11 cellular contexts compared by ENCODE assay signal in the genomic region with DNA sequence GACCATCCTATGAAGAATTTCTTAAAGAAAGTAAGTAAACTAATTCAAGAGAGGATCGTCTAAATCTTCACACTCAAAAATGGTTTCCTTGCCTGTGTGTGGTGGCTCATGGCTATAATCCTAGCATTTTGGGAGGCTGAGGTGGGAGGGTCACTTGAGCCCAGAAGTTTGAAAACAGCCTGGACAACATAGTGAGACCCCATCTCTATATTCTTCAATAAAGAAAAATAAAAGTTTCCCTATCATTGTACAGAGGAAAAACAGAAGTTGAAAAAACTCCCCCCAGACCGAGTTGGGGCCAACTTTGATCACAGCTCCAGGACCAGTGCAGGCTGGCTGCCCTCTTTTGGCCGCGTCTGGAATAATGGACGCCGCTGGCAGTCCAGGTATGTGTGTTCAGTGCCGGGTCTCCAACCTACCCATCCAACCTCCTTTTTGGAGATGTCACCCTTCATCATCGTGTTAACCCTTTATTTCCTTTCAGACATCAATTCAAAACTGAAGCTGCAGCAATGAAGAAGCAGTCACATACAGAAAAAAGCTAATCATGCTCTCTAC. TPM values are rescaled to one million over a fixed set of nuclear protein-coding genes. Genes with fewer than 3 reads are reported as not detected.
DNase-seq lines count a peak whose midpoint lies in the region; ATAC-seq, FAIRE-seq and TF ChIP-seq lines count a peak whose summit lies in the region.
"Had no signal": no experiment of that assay in that cellular context is flagged by ENCODE, and none has a peak within 500 bp of the region (broad histone marks: within the 10 kb centered on the region; RNA-seq: fewer than 3 reads in every experiment).

No MANE protein-coding gene starts in this region.

- H3K9me3 ChIP-seq in BLaER1 treated with 17β-estradiol and CSF1 and Interleukin-3, amounts not matched to agents 10 nM and 100 nM (replicated peaks in 1 of 11): no peaks in the 10 kb centered on the region
- H3K9me3 ChIP-seq in HEK293 (ENCODE audit: control insufficient read depth, insufficient read depth, low read depth, low read length) (no peaks in the 10 kb centered on the region), keratinocyte (ENCODE audit: control insufficient read depth, low read depth, low read length) (no peaks in the 10 kb centered on the region), kidney (ENCODE audit: control insufficient read depth in 1 of 2, low read length in 2 of 2) (no peaks in the 10 kb centered on the region)
- H3K9me3 ChIP-seq: upper lobe of left lung had no signal

- dilution Hi-C loops in keratinocyte (cut with MboI; ENCODE audit: extremely low pct_ligation_motif_present, low sequenced_read_pairs): no loop called here

- no peaks in the 10 kb centered on the region for H3K9me1 ChIP-seq in keratinocyte (ENCODE audit: control insufficient read depth, extremely low read depth, insufficient read depth, low read length)

- POLR2A ChIA-PET in HEK293 (lab: Yijun Ruan, JAX): interaction anchor here (0.7 to 2.9 kb wide), 5 partner anchors 11 to 358 kb away, joined by 3 to 15 read pairs (median 5); partner anchors contain the start of gene CENATAC
- POLR2A ChIA-PET in activated CD8-positive, alpha-beta T cell treated with anti-CD3 and anti-CD28 coated beads for 36 hours (lab: Charles Lee): interaction anchor here (0.8 to 8.6 kb wide), 13 partner anchors 9 to 102 kb away, joined by 3 to 106 read pairs (median 5); partner anchors contain the start of genes C2CD2L, CENATAC, HYOU1 and SLC37A4

- H3K27me3 Mint-ChIP-seq in activated CD8-positive, alpha-beta T cell treated with anti-CD3 and anti-CD28 coated beads for 36 hours: no peaks in the 10 kb centered on the region

- ATAC-seq in activated CD8-positive, alpha-beta T cell treated with anti-CD3 and anti-CD28 coated beads for 36 hours: no peak
- no peak for ATAC-seq in HG02970 (IDR thresholded peaks at IDR 0.05; ENCODE audit: low FRiP score, unreplicated experiment)

- H3K27ac Mint-ChIP-seq in activated CD8-positive, alpha-beta T cell treated with anti-CD3 and anti-CD28 coated beads for 36 hours: peak overlapping the region; percentile 99

- H3K4me1 ChIP-seq in BLaER1 treated with 17β-estradiol and CSF1 and Interleukin-3, amounts not matched to agents 10 nM and 100 nM: peaks cover 22 to 31% (median 25%) of the 10 kb centered on the region in 10 experiments
- H3K4me1 ChIP-seq in HEK293 (ENCODE audit: control insufficient read depth, insufficient read depth, low read length) (no peaks in the 10 kb centered on the region), keratinocyte (ENCODE audit: control insufficient read depth, extremely low read depth, insufficient read depth, low read length) (peaks cover 17% of the 10 kb centered on the region), kidney (ENCODE audit: control insufficient read depth in 1 of 2, insufficient read depth in 1 of 2, low read depth in 1 of 2, low read length in 2 of 2) (peaks cover 6 to 13% of the 10 kb centered on the region in 2 donors)

- H3K9me3 Mint-ChIP-seq in activated CD8-positive, alpha-beta T cell treated with anti-CD3 and anti-CD28 coated beads for 36 hours: peaks cover 1% of the 10 kb centered on the region

- intact Hi-C loops in activated CD8-positive, alpha-beta T cell treated with anti-CD3 and anti-CD28 coated beads for 36 hours (cut with micrococcal nuclease): no loop called here
- intact Hi-C loops in dorsolateral prefrontal cortex (cut with DNase I): loop anchor here in 1 of 2 donors (5.0 kb wide), 2 partner anchors 42 to 82 kb away; partner anchors contain the start of gene HYOU1
- intact Hi-C loops in kidney (cut with DNase I): no loop called here

- peaks cover 44% of the 10 kb centered on the region for H3K79me2 ChIP-seq in keratinocyte (ENCODE audit: control insufficient read depth, insufficient read depth, low read length)

- H2AFZ ChIP-seq in keratinocyte (ENCODE audit: control insufficient read depth, low read length): no peak overlapping the region

- peaks cover 58 to 78% (median 69%) of the 10 kb centered on the region in 11 experiments for H3K36me3 ChIP-seq in BLaER1 treated with 17β-estradiol and CSF1 and Interleukin-3, amounts not matched to agents 10 nM and 100 nM
- H3K36me3 ChIP-seq in HEK293 (ENCODE audit: control insufficient read depth in 2 of 2, insufficient read depth in 1 of 2, low read length in 2 of 2) (peaks cover 12 to 71% of the 10 kb centered on the region in 2 experiments; a peak in 2 of 3 replicates), keratinocyte (ENCODE audit: control insufficient read depth in 2 of 2, extremely low read depth in 1 of 2, insufficient read depth in 2 of 2, low read length in 2 of 2) (peaks cover 21 to 43% of the 10 kb centered on the region in 2 experiments), kidney (ENCODE audit: control insufficient read depth in 1 of 2, insufficient read depth in 2 of 2, low read length in 2 of 2) (peaks cover 23 to 28% of the 10 kb centered on the region in 2 donors)

- TF ChIP-seq CTCF in HEK293 (tag by site-specific recombination; IDR thresholded peaks at IDR 0.05) (no peak), keratinocyte (optimal IDR thresholded peaks at IDR 0.05 in 1 of 3, IDR thresholded peaks at IDR 0.05 in 1 of 3, conservative IDR thresholded peaks at IDR 0.05 in 1 of 3; ENCODE audit: extremely low read depth in 1 of 3, insufficient read depth in 2 of 3, low read length in 3 of 3) (peak in 2 of 3 experiments; percentile 8 to 51), dorsolateral prefrontal cortex (IDR thresholded peaks at IDR 0.05 in 54 of 56, conservative IDR thresholded peaks at IDR 0.05 in 2 of 56; ENCODE audit: low read depth in 1 of 56, partially characterized antibody in 56 of 56) (no peak), kidney (IDR thresholded peaks at IDR 0.05; ENCODE audit: borderline replicate concordance, extremely low read depth, insufficient read depth) (no peak)
- no peak for TF ChIP-seq CTCF in activated CD8-positive, alpha-beta T cell treated with anti-CD3 and anti-CD28 coated beads for 36 hours (IDR thresholded peaks at IDR 0.05)

- H3K4me2 ChIP-seq in BLaER1 treated with 17β-estradiol and CSF1 and Interleukin-3, amounts not matched to agents 10 nM and 100 nM: peak overlapping the region in 6 of 11 experiments; percentile 22 to 97 (median 88); a peak in 8 of 22 replicates
- no peak overlapping the region for H3K4me2 ChIP-seq in keratinocyte (ENCODE audit: control insufficient read depth, extremely low read depth, insufficient read depth, low read depth, low read length)

- peak overlapping the region; percentile 10 for H3K4me3 Mint-ChIP-seq in activated CD8-positive, alpha-beta T cell treated with anti-CD3 and anti-CD28 coated beads for 36 hours

- peaks cover 27 to 78% (median 61%) of the 10 kb centered on the region in 11 experiments; a peak in 20 of 22 replicates for H4K20me1 ChIP-seq in BLaER1 treated with 17β-estradiol and CSF1 and Interleukin-3, amounts not matched to agents 10 nM and 100 nM
- H4K20me1 ChIP-seq in keratinocyte (ENCODE audit: control insufficient read depth, extremely low read depth, insufficient read depth, low read length): peaks cover 2% of the 10 kb centered on the region

- H3K27me3 ChIP-seq in BLaER1 treated with 17β-estradiol and CSF1 and Interleukin-3, amounts not matched to agents 10 nM and 100 nM: no peaks in the 10 kb centered on the region
- no peaks in the 10 kb centered on the region for H3K27me3 ChIP-seq in keratinocyte (ENCODE audit: control insufficient read depth, extremely low read depth, insufficient read depth, low read length)
- H3K27me3 ChIP-seq in dorsolateral prefrontal cortex: no peaks in the 10 kb centered on the region
- H3K27me3 ChIP-seq: upper lobe of left lung had no signal

- H3K36me3 Mint-ChIP-seq in activated CD8-positive, alpha-beta T cell treated with anti-CD3 and anti-CD28 coated beads for 36 hours (ENCODE audit: low read depth): peaks cover 65% of the 10 kb centered on the region

- H3K27ac ChIP-seq in BLaER1 treated with 17β-estradiol and CSF1 and Interleukin-3, amounts not matched to agents 10 nM and 100 nM: no peak overlapping the region
- H3K27ac ChIP-seq in HEK293 (ENCODE audit: extremely low read depth, low read depth, low read length): no peak overlapping the region
- no peak overlapping the region for H3K27ac ChIP-seq in keratinocyte (ENCODE audit: control insufficient read depth, insufficient read depth, low read length)
- H3K27ac ChIP-seq in dorsolateral prefrontal cortex: no peak overlapping the region
- H3K27ac ChIP-seq in kidney (ENCODE audit: low read depth in 2 of 2, low read length in 2 of 2): no peak overlapping the region
- H3K27ac ChIP-seq: upper lobe of left lung had no signal

- H3K4me1 Mint-ChIP-seq in activated CD8-positive, alpha-beta T cell treated with anti-CD3 and anti-CD28 coated beads for 36 hours (ENCODE audit: low read depth): peaks cover 37% of the 10 kb centered on the region

- no peak overlapping the region for H3K9ac ChIP-seq in BLaER1 treated with 17β-estradiol and CSF1 and Interleukin-3, amounts not matched to agents 10 nM and 100 nM
- no peak overlapping the region for H3K9ac ChIP-seq in keratinocyte (ENCODE audit: control insufficient read depth, extremely low read depth, insufficient read depth, low read length)
- no peak overlapping the region for H3K9ac ChIP-seq in kidney (ENCODE audit: low read length in 2 of 2)

- FAIRE-seq in keratinocyte (lab: Jason Lieb, UNC): no peak
- no peak for FAIRE-seq in kidney (lab: Jason Lieb, UNC)

- no peak for DNase-seq in activated CD8-positive, alpha-beta T cell treated with anti-CD3 and anti-CD28 coated beads for 36 hours
- DNase-seq in keratinocyte (ENCODE audit: low read depth, low spot score) (no peak), dorsolateral prefrontal cortex (no peak), kidney (no peak), C1 segment of cervical spinal cord (lab: John Stamatoyannopoulos, UW) (no peak)
- DNase-seq: activated CD4-positive, CD25-positive, alpha-beta regulatory T cell treated with anti-CD3 and anti-CD28 coated beads, Interleukin-2, amount 50 U/mL, for 72 hours; KG1; upper lobe of left lung had no signal

- no peak overlapping the region; a peak in 1 of 20 replicates for H3K4me3 ChIP-seq in BLaER1 treated with 17β-estradiol and CSF1 and Interleukin-3, amounts not matched to agents 10 nM and 100 nM
- H3K4me3 ChIP-seq in HEK293 (ENCODE audit: low read depth, low read length) (no peak overlapping the region), keratinocyte (ENCODE audit: control insufficient read depth in 2 of 3, extremely low read depth in 1 of 3, insufficient read depth in 2 of 3, low read depth in 1 of 3, low read length in 3 of 3) (no peak overlapping the region), dorsolateral prefrontal cortex (no peak overlapping the region), kidney (ENCODE audit: low read length in 2 of 2) (no peak overlapping the region)
- H3K4me3 ChIP-seq: upper lobe of left lung had no signal

- CTCF ChIA-PET in HEK293 (lab: Yijun Ruan, JAX): interaction anchor here (1.1 to 1.8 kb wide), 3 partner anchors 13 to 58 kb away, joined by 3 to 6 read pairs (median 5); partner anchors contain the start of gene SLC37A4
- CTCF ChIA-PET in activated CD8-positive, alpha-beta T cell treated with anti-CD3 and anti-CD28 coated beads for 36 hours (lab: Charles Lee): interaction anchor here (1.4 to 5.0 kb wide), 3 partner anchors 12 to 85 kb away, joined by 5 to 20 read pairs (median 5); partner anchors contain the start of gene SLC37A4

RNA-seq across cellular contexts. Expression of gene RPS25, which starts 3.0 kb away (rescaled TPM):
- total RNA-seq in activated CD8-positive, alpha-beta T cell treated with anti-CD3 and anti-CD28 coated beads for 36 hours: 1,000 to 10,000 TPM; 1,901 to 1,911 TPM
- polyA plus RNA-seq in keratinocyte (650 to 2,463 TPM (median 978 TPM) in 3 replicates), kidney (ENCODE audit: insufficient read depth, low read depth, low replicate concordance) (1,047 TPM)
- 1,677 TPM for polyA plus RNA-seq in keratinocyte (2011; ENCODE audit: low read depth)
- 2,647 and 3,511 TPM in 2 replicates for polyA plus RNA-seq in keratinocyte (2011; cell fraction: cytosol; rRNA removed)
- 639 and 1,109 TPM in 2 replicates for polyA plus RNA-seq in keratinocyte (2011; cell fraction: nucleus; rRNA removed)
- polyA plus RNA-seq in keratinocyte (2012; ENCODE audit: low replicate concordance): 932 and 1,579 TPM in 2 replicates
- 21.1 to 230 TPM (median 131 TPM) in 3 replicates for polyA minus RNA-seq in keratinocyte
- 460 TPM for polyA minus RNA-seq in keratinocyte (2011; cell fraction: cytosol; rRNA and poly(A)+ RNA removed)
- polyA minus RNA-seq in keratinocyte (2011; cell fraction: nucleus; rRNA and poly(A)+ RNA removed): 30.3 and 51.6 TPM in 2 replicates
- total RNA-seq in dorsolateral prefrontal cortex (100 to 1,000 TPM; 267 to 575 (median 429) TPM), kidney (852 TPM)

RNA-seq across cellular contexts. Expression of gene TRAPPC4, which starts 3.4 kb away (rescaled TPM):
- total RNA-seq in activated CD8-positive, alpha-beta T cell treated with anti-CD3 and anti-CD28 coated beads for 36 hours: 10 to 100 TPM; 69.5 to 71.4 TPM
- polyA plus RNA-seq in keratinocyte: 113 to 121 TPM (median 119 TPM) in 3 replicates
- 39.0 TPM for polyA plus RNA-seq in keratinocyte (2011; ENCODE audit: low read depth)
- polyA plus RNA-seq in keratinocyte (2011; cell fraction: cytosol; rRNA removed): 94.7 and 148 TPM in 2 replicates
- polyA plus RNA-seq in keratinocyte (2011; cell fraction: nucleus; rRNA removed): 102 and 109 TPM in 2 replicates
- 77.7 and 104 TPM in 2 replicates for polyA plus RNA-seq in keratinocyte (2012; ENCODE audit: low replicate concordance)
- 61.2 to 78.1 TPM (median 68.5 TPM) in 3 replicates for polyA minus RNA-seq in keratinocyte
- polyA minus RNA-seq in keratinocyte (2011; cell fraction: cytosol; rRNA and poly(A)+ RNA removed): 26.9 TPM
- polyA minus RNA-seq in keratinocyte (2011; cell fraction: nucleus; rRNA and poly(A)+ RNA removed): 25.5 and 29.6 TPM in 2 replicates
- total RNA-seq in dorsolateral prefrontal cortex: 10 to 100 TPM; 29.3 to 71.5 (median 49.7) TPM
- total RNA-seq in kidney: 82.6 TPM
- polyA plus RNA-seq in kidney (ENCODE audit: insufficient read depth, low read depth, low replicate concordance): 136 TPM

RNA-seq across cellular contexts. Expression of gene SLC37A4, which starts 15.5 kb away (rescaled TPM):
- 10 to 100 TPM; 32.4 to 35.2 TPM for total RNA-seq in activated CD8-positive, alpha-beta T cell treated with anti-CD3 and anti-CD28 coated beads for 36 hours
- polyA plus RNA-seq in keratinocyte: 17.0 to 25.0 TPM (median 20.2 TPM) in 3 replicates
- 5.4 TPM for polyA plus RNA-seq in keratinocyte (2011; ENCODE audit: low read depth)
- 9.3 and 11.7 TPM in 2 replicates for polyA plus RNA-seq in keratinocyte (2011; cell fraction: cytosol; rRNA removed)
- polyA plus RNA-seq in keratinocyte (2011; cell fraction: nucleus; rRNA removed): 38.3 and 38.4 TPM in 2 replicates
- 10.2 and 14.9 TPM in 2 replicates for polyA plus RNA-seq in keratinocyte (2012; ENCODE audit: low replicate concordance)
- polyA minus RNA-seq in keratinocyte: 29.9 to 39.6 TPM (median 30.5 TPM) in 3 replicates
- 11.5 TPM for polyA minus RNA-seq in keratinocyte (2011; cell fraction: cytosol; rRNA and poly(A)+ RNA removed)
- 11.9 and 14.5 TPM in 2 replicates for polyA minus RNA-seq in keratinocyte (2011; cell fraction: nucleus; rRNA and poly(A)+ RNA removed)
- 10 to 100 TPM in 100 of 120 experiments, 1 to 10 TPM in 20; 6.9 to 20.8 (median 12.6) TPM for total RNA-seq in dorsolateral prefrontal cortex
- total RNA-seq in kidney: 49.5 TPM
- 115 TPM for polyA plus RNA-seq in kidney (ENCODE audit: insufficient read depth, low read depth, low replicate concordance)

RNA-seq across cellular contexts. Expression of gene CENATAC, which starts 17.2 kb away (rescaled TPM):
- 10 to 100 TPM; 22.0 to 24.1 TPM for total RNA-seq in activated CD8-positive, alpha-beta T cell treated with anti-CD3 and anti-CD28 coated beads for 36 hours
- polyA plus RNA-seq in keratinocyte (11.9 to 22.6 TPM (median 14.9 TPM) in 3 replicates), kidney (ENCODE audit: insufficient read depth, low read depth, low replicate concordance) (19.8 TPM)
- 18.2 TPM for polyA plus RNA-seq in keratinocyte (2011; ENCODE audit: low read depth)
- 2.7 and 3.6 TPM in 2 replicates for polyA plus RNA-seq in keratinocyte (2011; cell fraction: cytosol; rRNA removed)
- 60.5 and 67.0 TPM in 2 replicates for polyA plus RNA-seq in keratinocyte (2011; cell fraction: nucleus; rRNA removed)
- 7.9 and 17.4 TPM in 2 replicates for polyA plus RNA-seq in keratinocyte (2012; ENCODE audit: low replicate concordance)
- 4.3 to 27.3 TPM (median 16.1 TPM) in 3 replicates for polyA minus RNA-seq in keratinocyte
- polyA minus RNA-seq in keratinocyte (2011; cell fraction: cytosol; rRNA and poly(A)+ RNA removed): 2.7 TPM
- polyA minus RNA-seq in keratinocyte (2011; cell fraction: nucleus; rRNA and poly(A)+ RNA removed): 23.1 and 42.0 TPM in 2 replicates
- total RNA-seq in dorsolateral prefrontal cortex (100 to 1,000 TPM in 1 of 120 experiments, 10 to 100 TPM in 119; 37.7 to 109 (median 64.9) TPM), kidney (45.0 TPM)

RNA-seq across cellular contexts. Expression of gene HYOU1, which starts 41.9 kb away (rescaled TPM):
- 100 to 1,000 TPM in 1 of 2 experiments, 10 to 100 TPM in 1; 92.4 to 101 TPM for total RNA-seq in activated CD8-positive, alpha-beta T cell treated with anti-CD3 and anti-CD28 coated beads for 36 hours
- polyA plus RNA-seq in keratinocyte (103 to 170 TPM (median 119 TPM) in 3 replicates), kidney (ENCODE audit: insufficient read depth, low read depth, low replicate concordance) (69.0 TPM)
- 85.0 TPM for polyA plus RNA-seq in keratinocyte (2011; ENCODE audit: low read depth)
- 39.4 and 45.4 TPM in 2 replicates for polyA plus RNA-seq in keratinocyte (2011; cell fraction: cytosol; rRNA removed)
- polyA plus RNA-seq in keratinocyte (2011; cell fraction: nucleus; rRNA removed): 273 and 306 TPM in 2 replicates
- polyA plus RNA-seq in keratinocyte (2012; ENCODE audit: low replicate concordance): 50.1 and 123 TPM in 2 replicates
- 192 to 294 TPM (median 194 TPM) in 3 replicates for polyA minus RNA-seq in keratinocyte
- polyA minus RNA-seq in keratinocyte (2011; cell fraction: cytosol; rRNA and poly(A)+ RNA removed): 56.6 TPM
- 119 and 178 TPM in 2 replicates for polyA minus RNA-seq in keratinocyte (2011; cell fraction: nucleus; rRNA and poly(A)+ RNA removed)
- total RNA-seq in dorsolateral prefrontal cortex (100 to 1,000 TPM in 118 of 120 experiments, 10 to 100 TPM in 2; 94.9 to 199 (median 139) TPM), kidney (187 TPM)

Comparison
In these comparisons a context has a peak if more than half of its experiments do, and no peak if none do; other contexts are left out.
1. CTCF ChIP-seq: peak in keratinocyte (2 of 3); none in HEK293 (single experiment), activated CD8-positive, alpha-beta T cell treated with anti-CD3 and anti-CD28 coated beads for 36 hours (single experiment), dorsolateral prefrontal cortex (0 of 56) and kidney (single experiment).